Comparison of ENCODE assay signal across 8 cellular contexts in the genomic region with DNA sequence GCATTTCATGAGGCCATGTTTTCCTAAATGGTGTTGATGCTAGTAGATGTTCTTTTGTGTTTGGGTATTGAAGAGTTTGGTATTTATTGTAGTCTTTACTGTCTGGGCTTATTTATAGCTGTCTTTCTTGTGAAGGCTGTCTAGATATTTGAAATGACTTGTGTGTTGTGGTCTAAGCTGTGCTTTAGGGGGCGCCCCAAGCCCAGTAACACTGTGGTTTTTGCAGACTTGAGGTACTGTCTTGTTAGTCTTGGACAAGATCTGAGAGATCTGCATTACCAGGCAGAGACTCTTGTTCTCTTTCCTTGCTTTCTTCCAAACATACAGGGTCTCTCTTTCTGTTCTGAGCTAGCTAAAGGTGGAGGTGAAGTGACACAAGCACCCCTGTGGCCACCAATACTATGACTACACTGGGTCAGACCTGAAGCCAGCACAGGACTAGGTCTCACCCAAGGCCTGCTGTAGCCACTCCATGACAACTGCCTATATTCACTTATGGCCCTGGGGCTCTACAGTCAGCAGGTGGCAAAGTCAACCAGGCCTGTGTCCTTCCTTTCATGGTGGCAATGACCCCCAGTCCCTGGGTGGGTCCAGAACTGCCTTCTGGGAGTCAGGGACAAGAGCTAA.
DNase-seq lines count a peak whose midpoint lies in the region; ATAC-seq and TF ChIP-seq lines count a peak whose summit lies in the region.

No MANE protein-coding gene starts in this region.

- no peaks in the 10 kb centered on the region for H3K36me3 Mint-ChIP-seq in activated CD8-positive, alpha-beta T cell treated with anti-CD3 and anti-CD28 coated beads, Interleukin-2, amount 10 ng/mL, durations not matched to agents 7 days and 5 days (ENCODE audit: low read depth)

- H3K4me1 Mint-ChIP-seq in activated CD8-positive, alpha-beta T cell treated with anti-CD3 and anti-CD28 coated beads, Interleukin-2, amount 10 ng/mL, durations not matched to agents 7 days and 5 days (ENCODE audit: low read depth) = no peaks in the 10 kb centered on the region

- no peak for TF ChIP-seq POLR2A in stomach (IDR thresholded peaks at IDR 0.05)

- ATAC-seq in GM21381 (IDR thresholded peaks at IDR 0.05; ENCODE audit: unreplicated experiment) (peak; percentile 78), GM21526 (IDR thresholded peaks at IDR 0.05; ENCODE audit: low FRiP score, unreplicated experiment) (no peak)
- peak; percentile 53 for ATAC-seq in activated CD8-positive, alpha-beta T cell treated with anti-CD3 and anti-CD28 coated beads, Interleukin-2, amount 10 ng/mL, durations not matched to agents 7 days and 5 days

- no peak overlapping the region for H3K4me2 ChIP-seq in MM.1S (ENCODE audit: low read depth, low read length)

- no peaks in the 10 kb centered on the region for H3K36me3 ChIP-seq in MM.1S (replicated peaks; ENCODE audit: insufficient read depth, low read length)
- H3K36me3 ChIP-seq in stomach = no peaks in the 10 kb centered on the region

- CTCF ChIA-PET in activated CD8-positive, alpha-beta T cell treated with anti-CD3 and anti-CD28 coated beads, Interleukin-2, amount 10 ng/mL, durations not matched to agents 7 days and 5 days (lab: Charles Lee) = interaction anchor here (0.8 to 1.9 kb wide), 15 partner anchors 8 to 1136 kb away, joined by 3 to 13 read pairs (median 4); no protein-coding TSS in a partner anchor

- H3K9me3 ChIP-seq in MM.1S (replicated peaks; ENCODE audit: insufficient read depth, low read length) (no peaks in the 10 kb centered on the region), stomach (peaks cover 0 to 3% (median 0%) of the 10 kb centered on the region in 4 donors)

- peak; percentile 53 for DNase-seq in EL
- DNase-seq in MM.1S = peak; percentile 44
- DNase-seq in activated CD8-positive, alpha-beta T cell treated with anti-CD3 and anti-CD28 coated beads, Interleukin-2, amount 10 ng/mL, durations not matched to agents 7 days and 5 days = peak; percentile 49
- DNase-seq in iPS-NIHi11 (ENCODE audit: low spot score) = peak; percentile 20
- DNase-seq in stomach = peak; percentile 36
- no peak for DNase-seq in NCI-H510A treated with DMSO at 0.1 percent for 48 hours (lab: John Stamatoyannopoulos, UW)

- no peak overlapping the region for H3K4me3 ChIP-seq in MM.1S (ENCODE audit: low read length)
- no peak overlapping the region for H3K4me3 ChIP-seq in stomach

- peaks cover 2% of the 10 kb centered on the region for H3K27me3 Mint-ChIP-seq in activated CD8-positive, alpha-beta T cell treated with anti-CD3 and anti-CD28 coated beads, Interleukin-2, amount 10 ng/mL, durations not matched to agents 7 days and 5 days (ENCODE audit: low read depth)

- POLR2A ChIA-PET in activated CD8-positive, alpha-beta T cell treated with anti-CD3 and anti-CD28 coated beads, Interleukin-2, amount 10 ng/mL, durations not matched to agents 7 days and 5 days (lab: Charles Lee) = no interaction called here

- TF ChIP-seq EP300 in stomach (IDR thresholded peaks at IDR 0.05) = no peak

- H3K4me1 ChIP-seq in MM.1S (ENCODE audit: low read length) (no peaks in the 10 kb centered on the region), stomach (peaks cover 0 to 3% (median 0%) of the 10 kb centered on the region in 4 donors)

- H3K27ac ChIP-seq in MM.1S (ENCODE audit: low read length) (no peak overlapping the region), stomach (no peak overlapping the region)

- no peaks in the 10 kb centered on the region for H3F3A ChIP-seq in MM.1S (ENCODE audit: insufficient read depth, low read length)

- H4K20me1 ChIP-seq in MM.1S (ENCODE audit: insufficient read depth, low read length) = no peaks in the 10 kb centered on the region

- no peak overlapping the region for H3K4me3 Mint-ChIP-seq in activated CD8-positive, alpha-beta T cell treated with anti-CD3 and anti-CD28 coated beads, Interleukin-2, amount 10 ng/mL, durations not matched to agents 7 days and 5 days

- H3K27me3 ChIP-seq in MM.1S (replicated peaks; ENCODE audit: insufficient read depth, low read length) (no peaks in the 10 kb centered on the region), stomach (no peaks in the 10 kb centered on the region)

- intact Hi-C loops in stomach (cut with DNase I; ENCODE audit: low total_unique reads) = no loop called here

- H3K27ac Mint-ChIP-seq in activated CD8-positive, alpha-beta T cell treated with anti-CD3 and anti-CD28 coated beads, Interleukin-2, amount 10 ng/mL, durations not matched to agents 7 days and 5 days = no peak overlapping the region

- TF ChIP-seq CTCF in MM.1S (IDR thresholded peaks at IDR 0.05; ENCODE audit: low read length) (peak; percentile 62), stomach (IDR thresholded peaks at IDR 0.05) (peak in 2 of 7 experiments; percentile 16 to 36)

- WGBS in stomach, 5 donors = 0 to 24% (median 15%) methylated on average over 1 of the region's 1 CpG

- peaks cover 4% of the 10 kb centered on the region for H3K9me3 Mint-ChIP-seq in activated CD8-positive, alpha-beta T cell treated with anti-CD3 and anti-CD28 coated beads, Interleukin-2, amount 10 ng/mL, durations not matched to agents 7 days and 5 days (ENCODE audit: insufficient read depth)

- no peak overlapping the region for H3K9ac ChIP-seq in MM.1S (ENCODE audit: low read length)

- no peak overlapping the region for H2AFZ ChIP-seq in MM.1S (ENCODE audit: low read length)

- no peaks in the 10 kb centered on the region for H3K79me2 ChIP-seq in MM.1S (ENCODE audit: low read length)

- no peaks in the 10 kb centered on the region for H3K9me2 ChIP-seq in MM.1S (replicated peaks; ENCODE audit: insufficient read depth, low read length)
